In genomic region chr15:63040954-63041353, GRCh38 we compare ENCODE assay signal across 16 cellular contexts. TPM values are rescaled to one million over a fixed set of nuclear protein-coding genes. Genes with fewer than 3 reads are reported as not detected.
DNase-seq lines count a peak whose midpoint lies in the region; ATAC-seq, FAIRE-seq and TF ChIP-seq lines count a peak whose summit lies in the region.
"Had no signal": no experiment of that assay in that cellular context is flagged by ENCODE, and none has a peak within 500 bp of the region (broad histone marks: within the 10 kb centered on the region; RNA-seq: fewer than 3 reads in every experiment).

No MANE protein-coding gene starts in this region.

- FAIRE-seq in G401.6 (lab: Jason Lieb, UNC), result peak; percentile 81
- FAIRE-seq: GM12878 had no signal

- intact Hi-C loops in psoas muscle (cut with DNase I), result loop anchor here in 1 of 2 donors (2.0 kb wide), 1 partner anchor 192 kb away; no protein-coding TSS in a partner anchor

- peak in 3 of 4 donors; percentile 4 to 54 (median 34) for ATAC-seq in psoas muscle
- ATAC-seq in GM21528 (IDR thresholded peaks at IDR 0.05; ENCODE audit: low FRiP score, unreplicated experiment), result no peak
- ATAC-seq: activated CD4-positive, alpha-beta T cell treated with anti-CD3 and anti-CD28 coated beads for 36 hours; activated T-cell treated with anti-CD3 and anti-CD28 coated beads, Interleukin-2, amount 50 U/mL, for 4 hours; GM12878 had no signal

- peaks cover 0 to 4% (median 0%) of the 10 kb centered on the region in 3 donors for H3K27me3 ChIP-seq in psoas muscle (ENCODE audit: insufficient read depth in 3 of 3, low read length in 2 of 3)

- H3K4me1 ChIP-seq in psoas muscle, result peaks cover 25% of the 10 kb centered on the region

- H3K9me3 ChIP-seq in psoas muscle, result no peaks in the 10 kb centered on the region

- peak overlapping the region; percentile 75 for H3K4me3 ChIP-seq in psoas muscle
- H3K4me3 ChIP-seq: GM12878 had no signal

- peak overlapping the region; percentile 94 for H3K27ac ChIP-seq in psoas muscle

- TF ChIP-seq CTCF in psoas muscle (IDR thresholded peaks at IDR 0.05), result no peak

- DNase-seq in astrocyte of the hippocampus (ENCODE audit: low read depth, low spot score) (peak; percentile 22), islet precursor cell (peak; percentile 91), psoas muscle (peak in 1 of 2 donors; percentile 65), GM03348 (ENCODE audit: low spot score) (no peak), DMS153 treated with DMSO at 0.1 percent for 48 hours (lab: John Stamatoyannopoulos, UW; ENCODE audit: unreplicated experiment) (no peak)
- DNase-seq in activated CD4-positive, alpha-beta T cell treated with anti-CD3 and anti-CD28 coated beads, Interleukin-2, amount 50 U/mL, for 48 hours, result no peak
- DNase-seq: activated CD4-positive, alpha-beta T cell treated with anti-CD3 and anti-CD28 coated beads for 36 hours; activated T-cell treated with anti-CD3 and anti-CD28 coated beads, Interleukin-2, amount 50 U/mL, for 4 hours; DMS79 treated with DMSO at 0.1 percent for 48 hours; NCI-H146; NCI-H510A treated with DMSO at 0.1 percent for 48 hours; occipital lobe; stimulated activated CD4-positive, alpha-beta T cell treated with anti-CD3 and anti-CD28 coated beads, Interleukin-2, amount 100 ng/mL, for 24 hours had no signal

- 38 to 67% (median 38%) methylated on average over 6 of the region's 6 CpGs for WGBS in psoas muscle, 3 donors

- H3K36me3 ChIP-seq in psoas muscle (ENCODE audit: insufficient read depth in 1 of 2, low read depth in 1 of 2), result peaks cover 0 to 1% of the 10 kb centered on the region in 2 donors

RNA-seq across cellular contexts. Expression of gene TPM1, which starts 1.6 kb away (rescaled TPM):
- total RNA-seq in psoas muscle, result 1,000 to 10,000 TPM; 1,097 to 5,131 (median 2,563) TPM
- polyA plus RNA-seq in psoas muscle, result 1,000 to 10,000 TPM; 1,146 to 4,515 (median 3,805) TPM

Comparison
In these comparisons a context has a peak if more than half of its experiments do, and no peak if none do; other contexts are left out.
1. DNase-seq: peak in astrocyte of the hippocampus (single experiment) and islet precursor cell (single experiment); none in activated CD4-positive, alpha-beta T cell treated with anti-CD3 and anti-CD28 coated beads, Interleukin-2, amount 50 U/mL, for 48 hours (0 of 2), GM03348 (single experiment) and DMS153 treated with DMSO at 0.1 percent for 48 hours (single experiment).